In genomic region chr17:43591750-43592562, GRCh38 we compare ENCODE assay signal across 8 cellular contexts. TPM values are rescaled to one million over a fixed set of nuclear protein-coding genes. Genes with fewer than 3 reads are reported as not detected.
DNase-seq lines count a peak whose midpoint lies in the region; TF ChIP-seq lines count a peak whose summit lies in the region.

No MANE protein-coding gene starts in this region.

- no peaks in the 10 kb centered on the region for H3K27me3 Mint-ChIP-seq in mesothelial cell of epicardium (ENCODE audit: low read depth)

- H3K4me3 Mint-ChIP-seq in mesothelial cell of epicardium, result no peak overlapping the region

- peaks cover 24% of the 10 kb centered on the region for H3K4me1 Mint-ChIP-seq in mesothelial cell of epicardium

- peak overlapping the region; percentile 95 for H3K27ac Mint-ChIP-seq in mesothelial cell of epicardium

- H3K9me3 Mint-ChIP-seq in mesothelial cell of epicardium, result peaks cover 5% of the 10 kb centered on the region

- peak overlapping the region; percentile 24 for H3K27ac ChIP-seq in epithelial cell of prostate

- DNase-seq in NCI-H226 (peak; percentile 92), epithelial cell of prostate (ENCODE audit: low read depth, low spot score) (no peak), mesothelial cell of epicardium (ENCODE audit: low spot score in 2 of 2, unreplicated experiment in 2 of 2) (peak; percentile 23 to 52), ureter (ENCODE audit: low spot score) (peak; percentile 76), HK-2 (ENCODE audit: unreplicated experiment) (no peak), NCI-H1092 treated with DMSO at 0.1 percent for 48 hours (lab: John Stamatoyannopoulos, UW) (no peak), SW480 (ENCODE audit: low spot score) (no peak)
- DNase-seq in activated T-cell treated with anti-CD3 and anti-CD28 coated beads, Interleukin-2, amount 50 U/mL, for 1 hour, result no peak

- H3K36me3 Mint-ChIP-seq in mesothelial cell of epicardium, result no peaks in the 10 kb centered on the region

- no peak for TF ChIP-seq CTCF in mesothelial cell of epicardium (IDR thresholded peaks at IDR 0.05; ENCODE audit: unreplicated experiment)

RNA-seq across cellular contexts. Expression of gene ETV4, which starts 45.8 kb away (rescaled TPM):
- 4.4 to 5.6 TPM (median 5.4 TPM) in 3 replicates for total RNA-seq in mesothelial cell of epicardium
- 3.7 TPM for total RNA-seq in ureter

Comparison
In these comparisons a context has a peak if more than half of its experiments do, and no peak if none do; other contexts are left out.
1. DNase-seq: peak in NCI-H226 (single experiment), mesothelial cell of epicardium (2 of 2) and ureter (single experiment); none in epithelial cell of prostate (single experiment), activated T-cell treated with anti-CD3 and anti-CD28 coated beads, Interleukin-2, amount 50 U/mL, for 1 hour (single experiment), HK-2 (single experiment), NCI-H1092 treated with DMSO at 0.1 percent for 48 hours (single experiment) and SW480 (single experiment).